Comparison of ENCODE assay signal across 8 cellular contexts in the genomic region with DNA sequence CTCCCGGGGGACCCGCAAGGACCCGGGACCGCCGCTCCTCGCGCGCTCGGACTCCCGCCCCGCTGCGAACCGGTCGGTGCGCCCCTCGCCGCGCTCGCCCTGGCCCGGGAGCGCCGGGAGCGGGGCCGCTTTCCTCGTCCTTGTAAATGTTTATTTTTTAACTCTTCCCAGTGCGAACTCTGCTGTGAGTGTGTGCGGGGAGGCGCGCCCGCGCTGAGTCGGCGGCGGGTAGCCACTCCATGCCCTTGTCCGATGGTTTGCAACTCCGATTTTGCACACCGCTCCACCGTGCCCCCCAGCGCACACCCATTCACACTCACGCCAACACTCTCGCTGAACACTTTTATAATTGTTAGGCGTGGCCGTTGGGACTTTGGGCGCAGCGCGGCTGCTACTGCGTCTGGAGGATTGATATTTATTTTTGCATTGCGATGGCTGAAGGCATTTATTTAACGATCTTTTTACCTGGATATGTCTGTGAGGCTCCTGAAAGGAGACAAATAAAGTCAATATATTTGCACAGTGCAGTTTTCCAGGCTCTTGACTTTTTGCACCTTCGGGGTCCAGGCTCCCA. TPM values are rescaled to one million over a fixed set of nuclear protein-coding genes. Genes with fewer than 3 reads are reported as not detected.
DNase-seq lines count a peak whose midpoint lies in the region; ATAC-seq, FAIRE-seq and TF ChIP-seq lines count a peak whose summit lies in the region.

No MANE protein-coding gene starts in this region.

- H3K36me3 ChIP-seq in RWPE2 (ENCODE audit: low read depth): no peaks in the 10 kb centered on the region
- no peaks in the 10 kb centered on the region for H3K36me3 ChIP-seq in pancreas

- peak overlapping the region; percentile 36; the same call in 1 of the 2 replicates for H3K4me3 ChIP-seq in GM08714 (ENCODE audit: low read length)
- H3K4me3 ChIP-seq in RWPE2 (ENCODE audit: severe bottlenecking): peak overlapping the region; percentile 34
- peak overlapping the region; percentile 53 for H3K4me3 ChIP-seq in epithelial cell of proximal tubule (ENCODE audit: low read depth, low read length)
- H3K4me3 ChIP-seq in pancreas: peak overlapping the region; percentile 29 to 61 (median 41)

- H3K9me3 ChIP-seq in RWPE2 (ENCODE audit: severe bottlenecking) (no peaks in the 10 kb centered on the region), pancreas (no peaks in the 10 kb centered on the region)

- H3K27me3 ChIP-seq in RWPE2 (ENCODE audit: insufficient read depth, poor library complexity, severe bottlenecking) (peaks cover 47% of the 10 kb centered on the region), pancreas (peaks cover 0 to 15% (median 0%) of the 10 kb centered on the region in 4 donors)

- WGBS in pancreas, 2 donors: 1% methylated on average over 47 to 50 of the region's 50 CpGs

- ATAC-seq in RWPE2 (ENCODE audit: low read depth) (0 out of 3 replicates have a peak, but pooled peaks have one; percentile 8), pancreas (peak in 1 of 4 donors; percentile 1), HG03378 (IDR thresholded peaks at IDR 0.05; ENCODE audit: unreplicated experiment) (no peak), HG03175 (IDR thresholded peaks at IDR 0.05; ENCODE audit: unreplicated experiment) (no peak), HG02973 (IDR thresholded peaks at IDR 0.05; ENCODE audit: unreplicated experiment) (no peak)

- H3K4me1 ChIP-seq in RWPE2 (ENCODE audit: insufficient read depth, poor library complexity, severe bottlenecking) (no peaks in the 10 kb centered on the region), pancreas (peaks cover 0 to 7% (median 6%) of the 10 kb centered on the region in 3 donors)

- DNase-seq in RWPE2 (ENCODE audit: low spot score) (no peak), epithelial cell of proximal tubule (ENCODE audit: low read depth) (no peak), pancreas (peak in 1 of 6 donors; percentile 64), putamen (ENCODE audit: low spot score) (no peak)

- no peak for FAIRE-seq in pancreas (lab: Jason Lieb, UNC)

- intact Hi-C loops in pancreas (cut with DNase I): no loop called here

- no peak for TF ChIP-seq CTCF in RWPE2 (IDR thresholded peaks at IDR 0.05; ENCODE audit: poor library complexity, severe bottlenecking)
- no peak for TF ChIP-seq CTCF in epithelial cell of proximal tubule (conservative IDR thresholded peaks at IDR 0.05; ENCODE audit: low read depth, low read length)
- TF ChIP-seq CTCF in pancreas (IDR thresholded peaks at IDR 0.05): no peak

- H3K27ac ChIP-seq in RWPE2 (ENCODE audit: poor library complexity, severe bottlenecking) (no peak overlapping the region), pancreas (peak overlapping the region in 2 of 4 donors; percentile 33 to 67)

RNA-seq across cellular contexts. Expression of a gene that starts 1.0 kb away (rescaled TPM):
- total RNA-seq in epithelial cell of proximal tubule (0.46 TPM in 1 of 2 replicates, not detected in the other), pancreas (10 to 100 TPM in 3 of 6 donors, 1 to 10 TPM in 3; 3.7 to 45.1 (median 14.0) TPM)
- polyA plus RNA-seq in pancreas: 10 to 100 TPM; 28.4 to 33.1 TPM
